ENCODE assay signal across 27 cellular contexts in the genomic region with DNA sequence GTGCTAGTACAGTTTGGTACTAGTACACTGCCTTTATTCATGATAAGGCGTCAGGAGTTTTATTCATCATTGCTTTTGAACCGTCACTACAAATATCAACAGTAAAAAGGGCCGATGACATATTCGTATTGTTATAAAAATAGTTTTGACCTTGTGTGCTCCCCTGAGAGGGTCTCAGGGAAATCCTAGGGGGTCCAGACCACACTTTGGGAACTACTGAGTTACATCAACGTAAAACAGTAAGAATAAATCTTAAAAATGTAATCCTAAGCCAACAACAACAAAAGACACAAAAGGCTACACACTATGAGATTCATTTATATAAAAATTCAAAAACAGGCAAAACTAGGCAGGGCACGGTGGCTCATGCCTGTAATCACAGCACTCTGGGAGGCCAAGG.
"Had no signal": no experiment of that assay in that cellular context is flagged by ENCODE, and none has a peak within 500 bp of the region (broad histone marks: within the 10 kb centered on the region; RNA-seq: fewer than 3 reads in every experiment).

No MANE protein-coding gene starts in this region.

- H3K4me3 ChIP-seq: breast epithelium, SJCRH30 had no signal

- H3K9ac ChIP-seq: SK-N-SH had no signal

- DNase-seq: activated CD4-positive, alpha-beta T cell treated with anti-CD3 and anti-CD28 coated beads for 4 hours; activated CD8-positive, alpha-beta memory T cell treated with anti-CD3 and anti-CD28 coated beads, Interleukin-2, amount 50 U/mL, for 4 hours; activated CD8-positive, alpha-beta T cell treated with anti-CD3 and anti-CD28 coated beads for 36 hours; activated gamma-delta T cell treated with Interleukin-2 at 50 U/mL for 16 hours; activated naive CD4-positive, alpha-beta T cell treated with anti-CD3 and anti-CD28 coated beads, Interleukin-2, amount 10 ng/mL, durations not matched to agents 7 days and 5 days; activated naive CD8-positive, alpha-beta T cell treated with anti-CD3 and anti-CD28 coated beads for 36 hours; activated T-cell treated with anti-CD3 and anti-CD28 coated beads, Interleukin-2, amount 50 U/mL, for 72 hours; caudate nucleus; KG1; NCI-H1092; NCI-H1417; NCI-H1694; NCI-H2029; NCI-H345; NCI-H510A; NCI-H526 treated with DMSO at 0.1 percent for 48 hours; NCI-H82; OCI-M1; Right ventricle myocardium superior; SJCRH30; SK-N-SH; SW 1271 had no signal

- H3K36me3 ChIP-seq: breast epithelium had no signal

- H3K4me1 ChIP-seq: breast epithelium had no signal

- H3K27me3 ChIP-seq: breast epithelium, SJCRH30 had no signal

- H3K27ac Mint-ChIP-seq: activated CD8-positive, alpha-beta T cell treated with anti-CD3 and anti-CD28 coated beads for 36 hours; activated naive CD4-positive, alpha-beta T cell treated with anti-CD3 and anti-CD28 coated beads, Interleukin-2, amount 10 ng/mL, durations not matched to agents 7 days and 5 days; activated naive CD8-positive, alpha-beta T cell treated with anti-CD3 and anti-CD28 coated beads for 36 hours; activated T-cell treated with anti-CD3 and anti-CD28 coated beads, Interleukin-2, amount 50 U/mL, for 72 hours; activated T-helper 2 cell treated with anti-CD3 and anti-CD28 coated beads, Interferon-gamma antibody, Interleukin-2, Interleukin-4, amounts not matched to agents 10 μg/mL and 5 μg/mL and 100 μg/mL, durations not matched to agents 14 hours and 24 hours and 36 hours; IgD-negative memory B cell; T-helper 1 cell treated with Interleukin-12 subunit alpha and Interleukin-12 subunit beta and Interleukin-4 antibody, amounts not matched to agents 30 μg/mL and 1 μg/mL, for 36 hours had no signal

- H3K4me2 ChIP-seq: SK-N-SH had no signal

- H3K4me3 Mint-ChIP-seq: activated CD8-positive, alpha-beta T cell treated with anti-CD3 and anti-CD28 coated beads for 36 hours; activated naive CD4-positive, alpha-beta T cell treated with anti-CD3 and anti-CD28 coated beads, Interleukin-2, amount 10 ng/mL, durations not matched to agents 7 days and 5 days; activated naive CD8-positive, alpha-beta T cell treated with anti-CD3 and anti-CD28 coated beads for 36 hours; activated T-cell treated with anti-CD3 and anti-CD28 coated beads, Interleukin-2, amount 50 U/mL, for 72 hours; IgD-negative memory B cell; T-helper 1 cell treated with Interleukin-12 subunit alpha and Interleukin-12 subunit beta and Interleukin-4 antibody, amounts not matched to agents 30 μg/mL and 1 μg/mL, for 36 hours had no signal

- H3K9me3 Mint-ChIP-seq: activated CD8-positive, alpha-beta T cell treated with anti-CD3 and anti-CD28 coated beads for 36 hours; activated naive CD4-positive, alpha-beta T cell treated with anti-CD3 and anti-CD28 coated beads, Interleukin-2, amount 10 ng/mL, durations not matched to agents 7 days and 5 days; activated naive CD8-positive, alpha-beta T cell treated with anti-CD3 and anti-CD28 coated beads for 36 hours; activated T-cell treated with anti-CD3 and anti-CD28 coated beads, Interleukin-2, amount 50 U/mL, for 72 hours; activated T-helper 2 cell treated with anti-CD3 and anti-CD28 coated beads, Interferon-gamma antibody, Interleukin-2, Interleukin-4, amounts not matched to agents 10 μg/mL and 5 μg/mL and 100 μg/mL, durations not matched to agents 14 hours and 24 hours and 36 hours; T-helper 1 cell treated with Interleukin-12 subunit alpha and Interleukin-12 subunit beta and Interleukin-4 antibody, amounts not matched to agents 30 μg/mL and 1 μg/mL, for 36 hours had no signal

- H3K27ac ChIP-seq: breast epithelium, RWPE1, SJCRH30 had no signal

- H3K4me1 Mint-ChIP-seq: activated naive CD4-positive, alpha-beta T cell treated with anti-CD3 and anti-CD28 coated beads, Interleukin-2, amount 10 ng/mL, durations not matched to agents 7 days and 5 days had no signal

- H3K9me3 ChIP-seq: breast epithelium, SJCRH30, SK-N-SH had no signal
